Comparison of ENCODE assay signal across 8 cellular contexts in genomic region chr6:3163248-3163594, GRCh38. TPM values are rescaled to one million over a fixed set of nuclear protein-coding genes. Genes with fewer than 3 reads are reported as not detected.
A peak's percentile ranks its signal among the peaks of the same experiment; 100 is the strongest.
DNase-seq lines count a peak whose midpoint lies in the region; ATAC-seq and TF ChIP-seq lines count a peak whose summit lies in the region.

No MANE protein-coding gene starts in this region.

- H3K36me3 ChIP-seq in mesendoderm (ENCODE audit: control insufficient read depth, insufficient read depth, low read length), result no peaks in the 10 kb centered on the region

- ATAC-seq in HG03196 (IDR thresholded peaks at IDR 0.05; ENCODE audit: unreplicated experiment) (peak; percentile 5), HG03565 (IDR thresholded peaks at IDR 0.05; ENCODE audit: unreplicated experiment) (no peak)

- peak overlapping the region; percentile 39 for H2BK120ac ChIP-seq in mesendoderm (ENCODE audit: low read depth, low read length)

- peak overlapping the region; percentile 15 for H2BK15ac ChIP-seq in mesendoderm (replicated peaks; ENCODE audit: low read depth)

- peak overlapping the region; percentile 93 for H2BK5ac ChIP-seq in mesendoderm (ENCODE audit: low read length)

- H3K23ac ChIP-seq in mesendoderm (ENCODE audit: low read length), result peak overlapping the region; percentile 15

- H3K18ac ChIP-seq in mesendoderm (ENCODE audit: low read length), result peak overlapping the region; percentile 83

- no peaks in the 10 kb centered on the region for H3K27me3 ChIP-seq in mesendoderm (ENCODE audit: insufficient read depth, low read length, poor library complexity)

- H3K4me3 ChIP-seq in GM12875 (ENCODE audit: low read depth, low read length) (peak overlapping the region; percentile 38), astrocyte of the cerebellum (ENCODE audit: low read depth, low read length) (peak overlapping the region; percentile 69), mesendoderm (ENCODE audit: low read length) (no peak overlapping the region)

- no peak for TF ChIP-seq CTCF in GM12875 (IDR thresholded peaks at IDR 0.05; ENCODE audit: borderline replicate concordance, insufficient read depth, low read depth, low read length)
- TF ChIP-seq CTCF in astrocyte of the cerebellum (IDR thresholded peaks at IDR 0.05; ENCODE audit: low read depth, low read length, missing control alignments), result peak; percentile 20

- H2AK5ac ChIP-seq in mesendoderm (ENCODE audit: low read length), result no peak overlapping the region

- no peak overlapping the region for H4K5ac ChIP-seq in mesendoderm (ENCODE audit: low read length)

- H3K79me2 ChIP-seq in mesendoderm (ENCODE audit: control insufficient read depth, insufficient read depth, low read length), result peaks cover 7% of the 10 kb centered on the region

- WGBS in mesendoderm (ENCODE audit: extremely low coverage, insufficient coverage, low lambda C conversion rate), result no CpG with 5 or more reads among the region's 13 CpGs

- peak overlapping the region; percentile 65 for H3K9ac ChIP-seq in mesendoderm (ENCODE audit: low read length)

- peak overlapping the region; percentile 90 for H3K56ac ChIP-seq in mesendoderm (ENCODE audit: low read length)

- no peak overlapping the region for H4K8ac ChIP-seq in mesendoderm (ENCODE audit: low read depth, low read length)

- no peak for DNase-seq in astrocyte of the cerebellum (ENCODE audit: low read depth)
- no peak for DNase-seq in mesendoderm
- no peak for DNase-seq in A172 (ENCODE audit: low spot score)
- no peak for DNase-seq in substantia nigra (lab: John Stamatoyannopoulos, UW)
- DNase-seq in stimulated activated CD4-positive, alpha-beta T cell treated with anti-CD3 and anti-CD28 coated beads, Interleukin-2, amount 100 ng/mL, for 24 hours, result no peak

- H3K27ac ChIP-seq in mesendoderm (ENCODE audit: low read depth, low read length) (peak overlapping the region; percentile 74), substantia nigra (ENCODE audit: low read depth, low read length, poor library complexity, severe bottlenecking) (no peak overlapping the region)

- peak overlapping the region; percentile 23 for H3K4me2 ChIP-seq in mesendoderm (ENCODE audit: low read length)

- H3K79me1 ChIP-seq in mesendoderm (ENCODE audit: low read length), result peaks cover 2% of the 10 kb centered on the region

- peaks cover 33% of the 10 kb centered on the region for H3K4me1 ChIP-seq in mesendoderm (ENCODE audit: control insufficient read depth, low read depth, low read length)

- peak overlapping the region; percentile 88 for H3K4ac ChIP-seq in mesendoderm (ENCODE audit: low read depth, low read length)

- in situ Hi-C loops in astrocyte of the cerebellum (cut with HindIII; ENCODE audit: low sequenced_read_pairs), result no loop called here

RNA-seq across cellular contexts. Expression of gene TUBB2A, which starts 5.9 kb away (rescaled TPM):
- polyA plus RNA-seq in mesendoderm (2013, experiment 1 of 2), result 956 TPM
- polyA plus RNA-seq in mesendoderm (2013, experiment 2 of 2), result 989 TPM
- 291 and 339 TPM in 2 replicates for total RNA-seq in A172 (2014; rRNA removed; shearing (Covaris generic))

RNA-seq across cellular contexts. Expression of gene BPHL, which starts 44.7 kb away (rescaled TPM):
- polyA plus RNA-seq in mesendoderm (2013, experiment 1 of 2), result 22.4 TPM
- 20.9 TPM for polyA plus RNA-seq in mesendoderm (2013, experiment 2 of 2)
- 22.8 and 25.2 TPM in 2 replicates for total RNA-seq in A172 (2014; rRNA removed; shearing (Covaris generic))
